16 cellular contexts compared by ENCODE assay signal in the genomic region with DNA sequence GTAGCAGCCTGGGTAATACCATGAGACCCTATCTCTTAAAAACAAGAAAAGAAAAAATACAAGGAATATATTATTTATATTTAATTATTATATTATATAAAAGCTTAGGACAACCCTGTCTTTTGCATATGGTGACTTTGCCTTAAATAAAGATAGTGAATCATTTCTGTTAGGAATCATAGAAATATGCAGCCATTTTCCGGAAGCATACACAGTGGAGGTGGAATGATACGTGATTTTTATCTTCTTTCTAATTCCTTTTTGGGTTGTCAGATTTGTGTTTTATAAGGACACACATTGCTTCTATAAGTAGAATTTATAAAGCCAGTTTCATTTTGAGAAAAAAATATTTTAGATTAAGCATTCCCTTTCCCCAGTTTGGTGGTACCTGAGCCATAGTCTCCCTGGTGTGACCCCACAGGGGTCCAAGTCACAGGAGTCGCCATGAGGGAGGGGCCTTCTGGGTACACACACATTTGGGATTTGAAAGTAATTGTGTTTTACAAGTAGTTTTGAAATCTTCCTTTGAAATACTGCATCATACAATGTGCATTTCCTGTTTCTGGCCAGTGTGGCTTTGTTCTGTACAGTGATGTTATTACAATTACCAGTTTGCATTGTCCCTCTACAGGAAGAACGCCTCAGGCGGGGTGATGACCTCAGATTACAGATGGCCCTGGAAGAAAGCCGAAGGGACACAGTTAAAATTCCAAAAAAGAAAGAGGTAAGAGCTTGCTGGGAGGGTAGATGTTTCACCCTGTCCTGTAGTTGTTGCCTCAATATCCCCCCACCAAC. TPM values are rescaled to one million over a fixed set of nuclear protein-coding genes. Genes with fewer than 3 reads are reported as not detected.
DNase-seq lines count a peak whose midpoint lies in the region; FAIRE-seq and TF ChIP-seq lines count a peak whose summit lies in the region.
"Had no signal": no experiment of that assay in that cellular context is flagged by ENCODE, and none has a peak within 500 bp of the region (broad histone marks: within the 10 kb centered on the region; RNA-seq: fewer than 3 reads in every experiment).

No MANE protein-coding gene starts in this region.

- H3K27ac ChIP-seq in astrocyte (ENCODE audit: low read depth, low read length), result peak overlapping the region; percentile 39
- peak overlapping the region; percentile 78 for H3K27ac ChIP-seq in substantia nigra (ENCODE audit: low read depth, low read length, poor library complexity, severe bottlenecking)
- H3K27ac ChIP-seq: 22Rv1 had no signal

- no peak overlapping the region for H3K27ac Mint-ChIP-seq in astrocyte (ENCODE audit: unreplicated experiment)
- H3K27ac Mint-ChIP-seq: activated naive CD8-positive, alpha-beta T cell treated with anti-CD3 and anti-CD28 coated beads, Interleukin-2, amount 50 U/mL, for 24 hours had no signal

- H3K4me3 Mint-ChIP-seq in astrocyte (ENCODE audit: unreplicated experiment), result no peak overlapping the region
- H3K4me3 Mint-ChIP-seq: activated naive CD8-positive, alpha-beta T cell treated with anti-CD3 and anti-CD28 coated beads, Interleukin-2, amount 50 U/mL, for 24 hours had no signal

- H3K9me3 Mint-ChIP-seq in astrocyte (ENCODE audit: unreplicated experiment), result no peaks in the 10 kb centered on the region
- H3K9me3 Mint-ChIP-seq: activated naive CD8-positive, alpha-beta T cell treated with anti-CD3 and anti-CD28 coated beads, Interleukin-2, amount 50 U/mL, for 24 hours had no signal

- peak overlapping the region; percentile 54 for H3K4me2 ChIP-seq in astrocyte (ENCODE audit: low read length)

- peaks cover 7% of the 10 kb centered on the region for H3K79me2 ChIP-seq in astrocyte (ENCODE audit: insufficient read depth, low read length)

- H3K27me3 ChIP-seq in astrocyte (ENCODE audit: insufficient read depth, low read length), result no peaks in the 10 kb centered on the region

- peaks cover 20% of the 10 kb centered on the region for H3K36me3 Mint-ChIP-seq in astrocyte (ENCODE audit: low read depth, unreplicated experiment)

- peak; percentile 9 for DNase-seq in NK-92 treated with Interleukin-12 subunit alpha and Interleukin-12 subunit beta, amount 100 ng/mL, for 24 hours (lab: John Stamatoyannopoulos, UW)
- DNase-seq in NK-92 (lab: John Stamatoyannopoulos, UW; ENCODE audit: unreplicated experiment) (no peak), astrocyte (ENCODE audit: low read depth) (peak; percentile 22), hepatic stellate cell (ENCODE audit: low spot score) (peak; percentile 37), substantia nigra (lab: John Stamatoyannopoulos, UW) (no peak), amygdala (lab: John Stamatoyannopoulos, UW) (no peak), NCI-H2196 treated with DMSO at 0.1 percent for 48 hours (lab: John Stamatoyannopoulos, UW; ENCODE audit: unreplicated experiment) (no peak), NCI-H69 (lab: John Stamatoyannopoulos, UW) (no peak)
- DNase-seq: activated CD8-positive, alpha-beta memory T cell treated with anti-CD3 and anti-CD28 coated beads, Interleukin-2, amount 50 U/mL, for 48 hours; activated naive CD8-positive, alpha-beta T cell treated with anti-CD3 and anti-CD28 coated beads, Interleukin-2, amount 50 U/mL, for 24 hours; effector memory CD4-positive, alpha-beta T cell; head of caudate nucleus; mesenchymal stem cell; NCI-H1092; NCI-H526 had no signal

- no peak overlapping the region for H2AFZ ChIP-seq in astrocyte (ENCODE audit: low read depth, low read length)

- no peak for FAIRE-seq in astrocyte (lab: Jason Lieb, UNC)

- TF ChIP-seq CTCF in astrocyte (IDR thresholded peaks at IDR 0.05; ENCODE audit: insufficient read depth, low read depth, low read length), result no peak

- H3K9ac ChIP-seq in astrocyte (ENCODE audit: low read length), result no peak overlapping the region

- no peaks in the 10 kb centered on the region for H3K9me3 ChIP-seq in astrocyte (ENCODE audit: insufficient read depth, low read depth, low read length)

- no peak overlapping the region for H3K4me3 ChIP-seq in astrocyte (ENCODE audit: insufficient read depth, low read depth, low read length)

- peaks cover 6% of the 10 kb centered on the region for H3K36me3 ChIP-seq in astrocyte (ENCODE audit: insufficient read depth, low read length)

- peaks cover 2% of the 10 kb centered on the region for H3K27me3 Mint-ChIP-seq in astrocyte (ENCODE audit: low read depth, unreplicated experiment)

- peaks cover 9% of the 10 kb centered on the region for H3K4me1 Mint-ChIP-seq in astrocyte (ENCODE audit: low read depth, unreplicated experiment)

- peaks cover 14% of the 10 kb centered on the region for H3K4me1 ChIP-seq in astrocyte (ENCODE audit: insufficient read depth, low read length)

- H4K20me1 ChIP-seq in astrocyte (ENCODE audit: insufficient read depth, low read length), result peaks cover 20% of the 10 kb centered on the region

RNA-seq across cellular contexts. Expression of gene B9D1, which starts 50.9 kb away (rescaled TPM):
- 10.2 and 10.9 TPM in 2 replicates for total RNA-seq in astrocyte

Comparison
In these comparisons a context has a peak if more than half of its experiments do, and no peak if none do; other contexts are left out.
1. DNase-seq: peak in NK-92 treated with Interleukin-12 subunit alpha and Interleukin-12 subunit beta, amount 100 ng/mL, for 24 hours (single experiment), astrocyte (single experiment) and hepatic stellate cell (single experiment); none in NK-92 (single experiment), substantia nigra (0 of 49), amygdala (0 of 56), NCI-H2196 treated with DMSO at 0.1 percent for 48 hours (single experiment) and NCI-H69 (single experiment).